8 cellular contexts compared by ENCODE assay signal in genomic region chrX:40094900-40095587, GRCh38. TPM values are rescaled to one million over a fixed set of nuclear protein-coding genes. Genes with fewer than 3 reads are reported as not detected.
A peak's percentile ranks its signal among the peaks of the same experiment; 100 is the strongest.
DNase-seq lines count a peak whose midpoint lies in the region; ATAC-seq and TF ChIP-seq lines count a peak whose summit lies in the region.

No MANE protein-coding gene starts in this region.

- H3K9me3 ChIP-seq in OCI-LY7 (ENCODE audit: low read length) (no peaks in the 10 kb centered on the region), neutrophil (no peaks in the 10 kb centered on the region)

- H3K36me3 Mint-ChIP-seq in endothelial cell (ENCODE audit: low read depth, unreplicated experiment) = peaks cover 4% of the 10 kb centered on the region

- no peak for ATAC-seq in HG03439 (IDR thresholded peaks at IDR 0.05; ENCODE audit: unreplicated experiment)
- ATAC-seq in GM18519 (IDR thresholded peaks at IDR 0.05; ENCODE audit: low FRiP score, unreplicated experiment) = no peak

- peaks cover 30% of the 10 kb centered on the region for H3K4me1 Mint-ChIP-seq in endothelial cell (ENCODE audit: unreplicated experiment)

- H3K9me2 ChIP-seq in OCI-LY7 (ENCODE audit: insufficient read depth, low read length) = no peaks in the 10 kb centered on the region

- CTCF ChIA-PET in OCI-LY7 (lab: Charles Lee; ENCODE audit: unreplicated experiment) = interaction anchor here (0.6 kb wide), 1 partner anchor 360 kb away, joined by 8 read pairs; no protein-coding TSS in a partner anchor

- peaks cover 24% of the 10 kb centered on the region for H4K20me1 ChIP-seq in OCI-LY7 (ENCODE audit: insufficient read depth, low read length)

- H3K4me2 ChIP-seq in OCI-LY7 (ENCODE audit: low read length) = peak overlapping the region; percentile 75

- BruUV-seq in OCI-LY7 (replicated peaks; lab: Mats Ljungman, UMichigan) = no TSS peak

- peaks cover 5% of the 10 kb centered on the region for H3K27me3 Mint-ChIP-seq in endothelial cell (ENCODE audit: unreplicated experiment)

- peaks cover 61% of the 10 kb centered on the region for H3K79me2 ChIP-seq in OCI-LY7 (ENCODE audit: insufficient read depth, low read depth, low read length)

- intact Hi-C loops in OCI-LY7 (cut with micrococcal nuclease; ENCODE audit: unreplicated experiment) = loop anchor here (10.0 kb wide), 1 partner anchor 140 kb away; no protein-coding TSS in a partner anchor

- peak overlapping the region; percentile 90 for H3K4me3 Mint-ChIP-seq in endothelial cell (ENCODE audit: unreplicated experiment)

- peak overlapping the region; percentile 67 for H3K27ac Mint-ChIP-seq in endothelial cell (ENCODE audit: unreplicated experiment)

- H3K9me3 Mint-ChIP-seq in endothelial cell (ENCODE audit: unreplicated experiment) = no peaks in the 10 kb centered on the region

- H3K36me3 ChIP-seq in OCI-LY7 (ENCODE audit: insufficient read depth, low read length) = peaks cover 8% of the 10 kb centered on the region; the same call in 1 of the 2 replicates
- H3K36me3 ChIP-seq in neutrophil = no peaks in the 10 kb centered on the region

- no peak overlapping the region for H2AFZ ChIP-seq in OCI-LY7 (ENCODE audit: low read length)

- DNase-seq in EH (ENCODE audit: low read depth) = peak; percentile 35
- DNase-seq in OCI-LY7 (ENCODE audit: low spot score) = no peak
- DNase-seq in endothelial cell (ENCODE audit: low spot score) = no peak
- DNase-seq in NCI-H187 (lab: John Stamatoyannopoulos, UW) = no peak
- no peak for DNase-seq in NCI-H510A (lab: John Stamatoyannopoulos, UW)

- POLR2A ChIA-PET in OCI-LY7 (lab: Charles Lee) = interaction anchor here (0.6 kb wide), 1 partner anchor 75 kb away, joined by 9 read pairs; no protein-coding TSS in a partner anchor

- peaks cover 9% of the 10 kb centered on the region for H3K27me3 ChIP-seq in neutrophil

- H3K4me1 ChIP-seq in OCI-LY7 (ENCODE audit: insufficient read depth, low read length, poor library complexity, severe bottlenecking) (peaks cover 55% of the 10 kb centered on the region), neutrophil (ENCODE audit: control insufficient read depth in 1 of 2, insufficient read depth in 1 of 2, low read depth in 1 of 2, low read length in 1 of 2) (peaks cover 41 to 44% of the 10 kb centered on the region in 2 experiments)

- peak overlapping the region; percentile 90 for H3K4me3 ChIP-seq in OCI-LY7 (ENCODE audit: low read depth, low read length, poor library complexity, severe bottlenecking)
- peak overlapping the region; percentile 66 to 73 for H3K4me3 ChIP-seq in neutrophil (ENCODE audit: low read depth in 1 of 2, low read length in 1 of 2)

- H3K27ac ChIP-seq in OCI-LY7 (ENCODE audit: low read depth, low read length, poor library complexity, severe bottlenecking) = no peak overlapping the region
- H3K27ac ChIP-seq in neutrophil = peak overlapping the region; percentile 74

- no peak for TF ChIP-seq CTCF in OCI-LY7 (conservative IDR thresholded peaks at IDR 0.05; ENCODE audit: low read length)
- TF ChIP-seq CTCF in endothelial cell (IDR thresholded peaks at IDR 0.05; ENCODE audit: unreplicated experiment) = no peak
- no peak for TF ChIP-seq CTCF in neutrophil (IDR thresholded peaks at IDR 0.05)

RNA-seq across cellular contexts. Expression of gene BCOR, which starts 2.7 kb away (rescaled TPM):
- total RNA-seq in OCI-LY7 (2014; rRNA removed; shearing (Covaris generic)) = 55.6 and 64.3 TPM in 2 replicates
- 48.0 and 52.2 TPM in 2 replicates for total RNA-seq in OCI-LY7 (2022)
- total RNA-seq in endothelial cell (ENCODE audit: unreplicated experiment) = 34.5 TPM
